ENCODE assay signal across 15 cellular contexts in genomic region chr11:111945198-111945597, GRCh38. TPM values are rescaled to one million over a fixed set of nuclear protein-coding genes. Genes with fewer than 3 reads are reported as not detected.
DNase-seq lines count a peak whose midpoint lies in the region; FAIRE-seq and TF ChIP-seq lines count a peak whose summit lies in the region.
"Had no signal": no experiment of that assay in that cellular context is flagged by ENCODE, and none has a peak within 500 bp of the region (broad histone marks: within the 10 kb centered on the region; RNA-seq: fewer than 3 reads in every experiment).

No MANE protein-coding gene starts in this region.

- peak overlapping the region; percentile 40 for H3K9ac ChIP-seq in Loucy (ENCODE audit: low read depth, low read length, poor library complexity, severe bottlenecking)
- no peak overlapping the region for H3K9ac ChIP-seq in kidney (ENCODE audit: low read length in 2 of 2)
- H3K9ac ChIP-seq: KMS-11 had no signal

- H3F3A ChIP-seq in Loucy (ENCODE audit: low read depth) = no peaks in the 10 kb centered on the region

- 41 to 57% methylated on average over 1 of the region's 1 CpG for WGBS in lower leg skin, 2 donors

- no peaks in the 10 kb centered on the region for H3K36me3 ChIP-seq in Loucy (ENCODE audit: insufficient read depth, low read length)
- no peaks in the 10 kb centered on the region for H3K36me3 ChIP-seq in breast epithelium
- no peaks in the 10 kb centered on the region for H3K36me3 ChIP-seq in kidney (ENCODE audit: control insufficient read depth in 1 of 2, insufficient read depth in 2 of 2, low read length in 2 of 2)

- no peaks in the 10 kb centered on the region for H3K9me3 ChIP-seq in Loucy (ENCODE audit: insufficient read depth, low read depth, low read length)
- H3K9me3 ChIP-seq in breast epithelium = no peaks in the 10 kb centered on the region
- no peaks in the 10 kb centered on the region for H3K9me3 ChIP-seq in kidney (ENCODE audit: control insufficient read depth in 1 of 2, low read length in 2 of 2)
- H3K9me3 ChIP-seq: body of pancreas had no signal

- TF ChIP-seq POLR2A in breast epithelium (IDR thresholded peaks at IDR 0.05) = no peak
- no peak for TF ChIP-seq POLR2A in lower leg skin (IDR thresholded peaks at IDR 0.05)

- H3K4me1 ChIP-seq in Loucy (ENCODE audit: insufficient read depth, low read length, poor library complexity, severe bottlenecking) (peaks cover 41% of the 10 kb centered on the region), breast epithelium (no peaks in the 10 kb centered on the region), kidney (ENCODE audit: control insufficient read depth in 1 of 2, insufficient read depth in 1 of 2, low read depth in 1 of 2, low read length in 2 of 2) (no peaks in the 10 kb centered on the region)
- H3K4me1 ChIP-seq: body of pancreas had no signal

- peaks cover 60% of the 10 kb centered on the region for H3K4me1 Mint-ChIP-seq in nephron progenitor cell

- peak overlapping the region; percentile 68 for H3K4me2 ChIP-seq in Loucy (ENCODE audit: low read depth, low read length, poor library complexity, severe bottlenecking)
- H3K4me2 ChIP-seq: KMS-11 had no signal

- no peaks in the 10 kb centered on the region for H4K20me1 ChIP-seq in Loucy (ENCODE audit: insufficient read depth, low read length, poor library complexity, severe bottlenecking)

- FAIRE-seq in kidney (lab: Jason Lieb, UNC) = no peak

- DNase-seq in ACHN = peak; percentile 42
- DNase-seq in breast epithelium (ENCODE audit: low spot score in 2 of 2) = no peak
- DNase-seq in nephron progenitor cell = no peak
- DNase-seq in kidney = no peak
- no peak for DNase-seq in AG08396 (ENCODE audit: low spot score)
- no peak for DNase-seq in GM19240 (ENCODE audit: insufficient read length, low spot score)
- DNase-seq in lower leg skin (ENCODE audit: low spot score in 2 of 2) = no peak
- DNase-seq: body of pancreas; CD4-positive, alpha-beta memory T cell; GF-D8; NCI-H2171 had no signal

- peaks cover 22% of the 10 kb centered on the region for H3K36me3 Mint-ChIP-seq in nephron progenitor cell (ENCODE audit: low read depth)
- H3K36me3 Mint-ChIP-seq: CD4-positive, alpha-beta memory T cell had no signal

- H3K27me3 Mint-ChIP-seq in nephron progenitor cell (ENCODE audit: low read depth, poor library complexity) = no peaks in the 10 kb centered on the region

- H3K4me3 Mint-ChIP-seq in nephron progenitor cell = peak overlapping the region; percentile 47
- H3K4me3 Mint-ChIP-seq: CD4-positive, alpha-beta memory T cell had no signal

- H3K27ac ChIP-seq in breast epithelium (peak overlapping the region; percentile 56 to 62), kidney (ENCODE audit: low read depth in 2 of 2, low read length in 2 of 2) (no peak overlapping the region)
- H3K27ac ChIP-seq: body of pancreas, KMS-11 had no signal

- intact Hi-C loops in breast epithelium (cut with DNase I; ENCODE audit: low total_unique reads) = no loop called here
- intact Hi-C loops in kidney (cut with DNase I) = no loop called here
- intact Hi-C loops in lower leg skin (cut with DNase I; ENCODE audit: low total_unique reads) = no loop called here

- TF ChIP-seq CTCF in Loucy (conservative IDR thresholded peaks at IDR 0.05; ENCODE audit: low read length) = no peak
- TF ChIP-seq CTCF in breast epithelium (IDR thresholded peaks at IDR 0.05) = no peak
- no peak for TF ChIP-seq CTCF in nephron progenitor cell (IDR thresholded peaks at IDR 0.05)
- TF ChIP-seq CTCF in kidney (IDR thresholded peaks at IDR 0.05; ENCODE audit: borderline replicate concordance, extremely low read depth, insufficient read depth) = no peak
- TF ChIP-seq CTCF in lower leg skin (IDR thresholded peaks at IDR 0.05) = no peak

- H3K79me2 ChIP-seq in Loucy (ENCODE audit: insufficient read depth, low read length) = no peaks in the 10 kb centered on the region

- in situ Hi-C loops in ACHN (cut with HindIII; ENCODE audit: low pct_ligation_motif_present, low pct_unique_long_range_greater_than_20kb, low sequenced_read_pairs) = no loop called here

- H2AFZ ChIP-seq in Loucy (ENCODE audit: low read length) = peak overlapping the region; percentile 71; the same call in 1 of the 2 replicates

- peak overlapping the region; percentile 78 for H3K27ac Mint-ChIP-seq in nephron progenitor cell
- H3K27ac Mint-ChIP-seq: CD4-positive, alpha-beta memory T cell had no signal

- H3K9me3 Mint-ChIP-seq in nephron progenitor cell = peaks cover 3% of the 10 kb centered on the region
- H3K9me3 Mint-ChIP-seq: CD4-positive, alpha-beta memory T cell had no signal

- no peaks in the 10 kb centered on the region for H3K9me2 ChIP-seq in Loucy (replicated peaks; ENCODE audit: low read depth, low read length)

- H3K4me3 ChIP-seq in Loucy (ENCODE audit: low read length, poor library complexity, severe bottlenecking) = no peak overlapping the region
- H3K4me3 ChIP-seq in breast epithelium = no peak overlapping the region
- no peak overlapping the region for H3K4me3 ChIP-seq in kidney (ENCODE audit: low read length in 2 of 2)
- no peak overlapping the region for H3K4me3 ChIP-seq in lower leg skin (ENCODE audit: low read depth, poor library complexity, severe bottlenecking)
- H3K4me3 ChIP-seq: body of pancreas had no signal

- H3K27me3 ChIP-seq in Loucy (ENCODE audit: insufficient read depth, low read length, poor library complexity, severe bottlenecking) = no peaks in the 10 kb centered on the region
- H3K27me3 ChIP-seq in breast epithelium = no peaks in the 10 kb centered on the region
- H3K27me3 ChIP-seq: body of pancreas had no signal

RNA-seq across cellular contexts. Expression of gene DIXDC1, which starts 8.1 kb away (rescaled TPM):
- total RNA-seq in breast epithelium (10 to 100 TPM; 38.9 to 53.9 (median 45.2) TPM), kidney (29.5 TPM), lower leg skin (10 to 100 TPM; 13.6 to 21.5 (median 20.3) TPM)
- polyA plus RNA-seq in kidney (ENCODE audit: insufficient read depth, low read depth, low replicate concordance) = 7.3 TPM

RNA-seq across cellular contexts. Expression of gene C11orf52, which starts 26.5 kb away (rescaled TPM):
- total RNA-seq in breast epithelium (10 to 100 TPM in 2 of 3 donors, 1 to 10 TPM in 1; 7.5 to 40.5 (median 19.0) TPM), kidney (27.8 TPM), lower leg skin (10 to 100 TPM in 3 of 4 donors, 1 to 10 TPM in 1; 6.2 to 16.1 (median 12.4) TPM)
- polyA plus RNA-seq in kidney (ENCODE audit: insufficient read depth, low read depth, low replicate concordance) = 103 TPM
- total RNA-seq: CD4-positive, alpha-beta memory T cell; T-helper 2 cell treated with Interferon-gamma antibody and Interleukin-4, amounts not matched to agents 100 ng/mL and 5 ng/mL, for 36 hours had no signal
- polyA plus RNA-seq: CD4-positive, alpha-beta memory T cell; neural cell had no signal

RNA-seq across cellular contexts. Expression of gene HSPB2, which starts 32.7 kb away (rescaled TPM):
- total RNA-seq in breast epithelium (1 to 10 TPM in 2 of 3 donors, under 1 TPM in 1; 0.98 to 2.1 (median 1.2) TPM), kidney (4.4 TPM), lower leg skin (1 to 10 TPM in 3 of 4 donors, not detected in 1; 1.2 to 6.7 (median 1.5) TPM)
- polyA plus RNA-seq in kidney (ENCODE audit: insufficient read depth, low read depth, low replicate concordance) = 15.7 TPM
- total RNA-seq: body of pancreas; CD4-positive, alpha-beta memory T cell; T-helper 2 cell treated with Interferon-gamma antibody and Interleukin-4, amounts not matched to agents 100 ng/mL and 5 ng/mL, for 36 hours had no signal
- polyA plus RNA-seq: CD4-positive, alpha-beta memory T cell; neural cell had no signal

RNA-seq across cellular contexts. Expression of gene CRYAB, which starts 33.6 kb away (rescaled TPM):
- total RNA-seq in breast epithelium (100 to 1,000 TPM; 132 to 299 (median 271) TPM), kidney (1,312 TPM), lower leg skin (100 to 1,000 TPM; 130 to 209 (median 200) TPM)
- 1,857 TPM for polyA plus RNA-seq in kidney (ENCODE audit: insufficient read depth, low read depth, low replicate concordance)
- total RNA-seq: CD4-positive, alpha-beta memory T cell; T-helper 2 cell treated with Interferon-gamma antibody and Interleukin-4, amounts not matched to agents 100 ng/mL and 5 ng/mL, for 36 hours had no signal
- polyA plus RNA-seq: CD4-positive, alpha-beta memory T cell; neural cell had no signal

Comparison
In these comparisons a context has a peak if more than half of its experiments do, and no peak if none do; other contexts are left out.
1. H3K27ac ChIP-seq: peak in breast epithelium (2 of 2); none in kidney (0 of 2).